In the genomic region with DNA sequence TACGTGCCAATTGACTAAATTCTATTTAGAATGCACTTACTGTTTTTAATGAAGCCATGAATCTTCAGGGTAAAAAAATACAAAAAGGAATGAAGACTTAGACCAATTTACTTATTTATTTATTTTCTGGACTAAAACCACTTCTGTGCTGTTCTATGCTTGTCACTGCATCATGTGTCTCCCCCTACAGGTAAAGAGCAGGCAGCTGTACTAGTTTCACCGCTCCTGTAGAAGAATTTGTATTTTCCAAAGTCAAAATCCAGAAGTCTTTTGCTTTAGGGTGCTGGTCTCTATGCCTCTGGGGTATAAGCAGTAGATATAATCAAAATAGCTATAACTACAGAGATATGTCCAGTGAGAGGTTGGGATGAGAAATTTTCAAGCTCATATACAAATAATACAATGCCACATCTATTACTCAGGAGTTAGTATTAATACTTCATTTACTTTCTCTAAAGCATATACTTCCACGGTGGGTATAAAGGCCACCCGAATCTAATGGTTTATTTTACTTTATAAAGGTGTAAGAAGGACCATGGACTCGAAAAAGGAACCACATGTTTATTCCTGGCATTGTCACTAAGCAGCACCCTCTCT, we compare ENCODE assay signal across 7 cellular contexts.
DNase-seq lines count a peak whose midpoint lies in the region; ATAC-seq, FAIRE-seq and TF ChIP-seq lines count a peak whose summit lies in the region.

No MANE protein-coding gene starts in this region.

- no peak overlapping the region; the same call in 1 of the 2 replicates for H3K4me3 ChIP-seq in DOHH2 (ENCODE audit: low read length)
- H3K4me3 ChIP-seq in NB4 (ENCODE audit: low read depth, low read length): no peak overlapping the region
- H3K4me3 ChIP-seq in endothelial cell of umbilical vein (replicated peaks in 1 of 3; ENCODE audit: insufficient read depth in 1 of 3, low read depth in 1 of 3, low read length in 3 of 3): no peak overlapping the region

- TF ChIP-seq POLR2A in NB4 (IDR thresholded peaks at IDR 0.05; ENCODE audit: extremely low read depth, insufficient read length) (no peak), endothelial cell of umbilical vein (IDR thresholded peaks at IDR 0.05; ENCODE audit: low read depth, low read length) (no peak)

- dilution Hi-C loops in endothelial cell of umbilical vein (cut with MboI; ENCODE audit: extremely low pct_ligation_motif_present, low sequenced_read_pairs): no loop called here

- H3K9me3 Mint-ChIP-seq in naive B cell: no peaks in the 10 kb centered on the region

- H3K4me1 ChIP-seq in DOHH2 (ENCODE audit: control insufficient read depth, low read length) (peaks cover 44% of the 10 kb centered on the region), endothelial cell of umbilical vein (ENCODE audit: control insufficient read depth, extremely low read depth, insufficient read depth, low read length) (no peaks in the 10 kb centered on the region)

- H3K4me2 ChIP-seq in DOHH2 (ENCODE audit: low read length) (peak overlapping the region; percentile 78), endothelial cell of umbilical vein (ENCODE audit: insufficient read depth, low read length) (no peak overlapping the region)

- FAIRE-seq in endothelial cell of umbilical vein (lab: Jason Lieb, UNC): peak; percentile 73

- peak overlapping the region; percentile 54 for H3K27ac ChIP-seq in DOHH2 (ENCODE audit: low read depth, low read length)
- H3K27ac ChIP-seq in endothelial cell of umbilical vein (ENCODE audit: insufficient read depth, low read depth, low read length): no peak overlapping the region

- intact Hi-C loops in endothelial cell of umbilical vein (cut with micrococcal nuclease): loop anchor here (1.0 kb wide), 3 partner anchors 140 to 288 kb away; no protein-coding TSS in a partner anchor

- H3K79me2 ChIP-seq in DOHH2 (ENCODE audit: control insufficient read depth, low read length): no peaks in the 10 kb centered on the region
- H3K79me2 ChIP-seq in endothelial cell of umbilical vein (ENCODE audit: control insufficient read depth, insufficient read depth, low read length): no peaks in the 10 kb centered on the region

- H3K9me1 ChIP-seq in endothelial cell of umbilical vein (replicated peaks; ENCODE audit: control insufficient read depth, extremely low read depth, insufficient read depth, low read length): no peaks in the 10 kb centered on the region

- no TSS peak for BruUV-seq in endothelial cell of umbilical vein (replicated peaks; lab: Mats Ljungman, UMichigan)

- no peak overlapping the region for H2AFZ ChIP-seq in endothelial cell of umbilical vein (ENCODE audit: low read depth, low read length)

- no peak overlapping the region for H3K9ac ChIP-seq in endothelial cell of umbilical vein (replicated peaks; ENCODE audit: extremely low read depth, insufficient read depth, low read length)

- peak; percentile 81 for TF ChIP-seq CTCF in DOHH2 (IDR thresholded peaks at IDR 0.05; ENCODE audit: low read depth, low read length, poor library complexity, severe bottlenecking)
- peak; percentile 91 for TF ChIP-seq CTCF in NB4 (IDR thresholded peaks at IDR 0.05; ENCODE audit: low read depth, low read length)
- peak; percentile 63 to 68 for TF ChIP-seq CTCF in endothelial cell of umbilical vein (IDR thresholded peaks at IDR 0.05; ENCODE audit: extremely low read depth in 1 of 2, insufficient read depth in 1 of 2, low read depth in 1 of 2, low read length in 2 of 2)

- H3K9me3 ChIP-seq in DOHH2 (ENCODE audit: control insufficient read depth, insufficient read depth, low read length) (no peaks in the 10 kb centered on the region), endothelial cell of umbilical vein (replicated peaks; ENCODE audit: control insufficient read depth, insufficient read depth, low read length) (no peaks in the 10 kb centered on the region)

- peak; percentile 72 for DNase-seq in NB4 (ENCODE audit: low read depth)
- peak; percentile 8 for DNase-seq in T-helper 22 cell (ENCODE audit: low read depth)
- DNase-seq in endothelial cell of umbilical vein (ENCODE audit: low read depth, low spot score): peak; percentile 64
- peak; percentile 10 for DNase-seq in naive B cell

- CTCF ChIA-PET in endothelial cell of umbilical vein (lab: Charles Lee): interaction anchor here (0.7 to 4.9 kb wide), 20 partner anchors 9 to 499 kb away, joined by 3 to 69 read pairs (median 4); no protein-coding TSS in a partner anchor

- H3K4me1 Mint-ChIP-seq in naive B cell: peaks cover 0 to 2% (median 0%) of the 10 kb centered on the region in 3 donors

- H3F3A ChIP-seq in DOHH2 (ENCODE audit: control insufficient read depth, insufficient read depth): peaks cover 3% of the 10 kb centered on the region; the same call in 1 of the 2 replicates

- H4K20me1 ChIP-seq in DOHH2 (ENCODE audit: control insufficient read depth, insufficient read depth, low read depth, low read length) (no peaks in the 10 kb centered on the region), endothelial cell of umbilical vein (replicated peaks; ENCODE audit: control insufficient read depth, extremely low read depth, insufficient read depth, low read length) (no peaks in the 10 kb centered on the region)

- H3K27ac Mint-ChIP-seq in naive B cell: no peak overlapping the region

- ATAC-seq in GM21528 (IDR thresholded peaks at IDR 0.05; ENCODE audit: low FRiP score, unreplicated experiment) (peak; percentile 47), naive B cell (ENCODE audit: low read depth in 2 of 2) (peak; percentile 23 to 32), GM18520 (IDR thresholded peaks at IDR 0.05; ENCODE audit: unreplicated experiment) (no peak)

- no peaks in the 10 kb centered on the region for H3K9me2 ChIP-seq in DOHH2 (replicated peaks; ENCODE audit: control insufficient read depth, low read length)

- peaks cover 0 to 4% (median 0%) of the 10 kb centered on the region in 3 donors for H3K27me3 Mint-ChIP-seq in naive B cell

- no peaks in the 10 kb centered on the region for H3K27me3 ChIP-seq in DOHH2 (ENCODE audit: control insufficient read depth, low read length)
- H3K27me3 ChIP-seq in endothelial cell of umbilical vein (ENCODE audit: control insufficient read depth in 2 of 2, insufficient read depth in 2 of 2, low read length in 2 of 2): no peaks in the 10 kb centered on the region

- H3K36me3 Mint-ChIP-seq in naive B cell: no peaks in the 10 kb centered on the region

- H3K4me3 Mint-ChIP-seq in naive B cell: no peak overlapping the region

- H3K36me3 ChIP-seq in DOHH2 (ENCODE audit: control insufficient read depth, low read length) (no peaks in the 10 kb centered on the region), endothelial cell of umbilical vein (ENCODE audit: control insufficient read depth in 2 of 2, extremely low read depth in 1 of 2, insufficient read depth in 2 of 2, low read length in 2 of 2) (peaks cover 0 to 3% of the 10 kb centered on the region in 2 experiments)

- POLR2A ChIA-PET in endothelial cell of umbilical vein (lab: Charles Lee): no interaction called here

TF ChIP-seq in endothelial cell of umbilical vein, 7 proteins besides CTCF, POLR2A, EP300 and RAD21:
- TF ChIP-seq GATA2 (IDR thresholded peaks at IDR 0.05; ENCODE audit: insufficient read depth, insufficient read length, low read depth, low read length): no peak
- TF ChIP-seq EZH2 (IDR thresholded peaks at IDR 0.05; ENCODE audit: borderline replicate concordance, low read depth, low read length, severe bottlenecking): no peak
- no peak for TF ChIP-seq MYC (IDR thresholded peaks at IDR 0.05; ENCODE audit: low read depth, low read length)
- no peak for TF ChIP-seq JUN (IDR thresholded peaks at IDR 0.05; ENCODE audit: borderline replicate concordance, insufficient read depth, insufficient read length, low read depth)
- TF ChIP-seq POLR2AphosphoS5 (IDR thresholded peaks at IDR 0.05; ENCODE audit: insufficient read depth, low read depth, low read length): no peak
- TF ChIP-seq MAX (IDR thresholded peaks at IDR 0.05; ENCODE audit: insufficient read depth, insufficient read length): no peak
- no peak for TF ChIP-seq FOS (IDR thresholded peaks at IDR 0.05; ENCODE audit: borderline replicate concordance, insufficient read depth, low read length)

Comparison
In these comparisons a context has a peak if more than half of its experiments do, and no peak if none do; other contexts are left out.
1. DNase-seq: peak in every context shown above with its lines; median percentile 72 in NB4; 64 in endothelial cell of umbilical vein; 10 in naive B cell; 8 in T-helper 22 cell.